Comparison of ENCODE assay signal across 23 cellular contexts in the genomic region with DNA sequence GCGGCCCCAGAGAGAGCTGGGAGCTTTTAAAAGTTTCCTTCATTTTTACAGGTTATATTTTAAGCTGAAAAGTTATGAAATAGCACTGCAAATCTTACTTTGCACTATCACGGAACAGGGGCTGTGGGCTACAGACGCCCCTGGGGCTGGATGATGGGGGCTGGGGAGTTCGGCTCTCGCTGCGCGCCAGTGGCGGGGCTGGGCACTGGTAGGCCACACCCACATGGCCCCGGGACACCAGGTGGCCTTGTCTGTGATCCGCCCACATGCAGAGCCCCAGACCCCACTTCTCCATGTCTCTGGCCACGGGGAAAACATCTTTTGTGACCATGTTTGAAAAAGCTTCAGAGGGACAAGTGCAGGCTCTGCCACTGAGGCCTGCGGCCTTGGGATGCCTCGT. TPM values are rescaled to one million over a fixed set of nuclear protein-coding genes. Genes with fewer than 3 reads are reported as not detected.
A peak's percentile ranks its signal among the peaks of the same experiment; 100 is the strongest.
DNase-seq lines count a peak whose midpoint lies in the region; ATAC-seq, FAIRE-seq and TF ChIP-seq lines count a peak whose summit lies in the region.
"Had no signal": no experiment of that assay in that cellular context is flagged by ENCODE, and none has a peak within 500 bp of the region (broad histone marks: within the 10 kb centered on the region; RNA-seq: fewer than 3 reads in every experiment).

No MANE protein-coding gene starts in this region.

- H3K27ac ChIP-seq in GM23338 (ENCODE audit: low read depth) (no peak overlapping the region), kidney (ENCODE audit: low read depth in 2 of 2, low read length in 2 of 2) (no peak overlapping the region), substantia nigra (ENCODE audit: low read depth, low read length, poor library complexity, severe bottlenecking) (peak overlapping the region; percentile 99)
- H3K27ac ChIP-seq: 22Rv1; A549; BLaER1 treated with 17β-estradiol and CSF1 and Interleukin-3, amounts not matched to agents 10 nM and 100 nM; C4-2B had no signal

- peaks cover 1% of the 10 kb centered on the region for H3K27me3 Mint-ChIP-seq in GM23338 (ENCODE audit: insufficient read depth, low read depth, poor library complexity)
- H3K27me3 Mint-ChIP-seq: B cell; CD4-positive, alpha-beta T cell had no signal

- peaks cover 2% of the 10 kb centered on the region; the same call in 1 of the 3 replicates for H3K9me3 Mint-ChIP-seq in GM23338
- H3K9me3 Mint-ChIP-seq: CD4-positive, alpha-beta T cell; CD8-positive, alpha-beta T cell had no signal

- FAIRE-seq in kidney (lab: Jason Lieb, UNC), result no peak
- FAIRE-seq: A549, D721Med, G401.6, GM12891, GM19239 had no signal

- H2AFZ ChIP-seq in GM23338, result no peak overlapping the region

- H3K36me3 Mint-ChIP-seq in GM23338 (ENCODE audit: low read depth), result no peaks in the 10 kb centered on the region; the same call in 2 of the 3 replicates

- no peak overlapping the region for H3K27ac Mint-ChIP-seq in GM23338
- H3K27ac Mint-ChIP-seq: B cell; CD4-positive, alpha-beta T cell; CD8-positive, alpha-beta T cell had no signal

- H3K4me2 ChIP-seq in GM23338, result no peak overlapping the region
- H3K4me2 ChIP-seq: A549; BLaER1 treated with 17β-estradiol and CSF1 and Interleukin-3, amounts not matched to agents 10 nM and 100 nM had no signal

- H3F3A ChIP-seq in GM23338 (replicated peaks; ENCODE audit: low read depth), result no peaks in the 10 kb centered on the region

- H3K9me2 ChIP-seq in GM23338 (ENCODE audit: insufficient read depth), result no peaks in the 10 kb centered on the region

- no peaks in the 10 kb centered on the region for H3K4me1 Mint-ChIP-seq in GM23338

- no peak for TF ChIP-seq CTCF in GM23338 (conservative IDR thresholded peaks at IDR 0.05; ENCODE audit: low read depth in 2 of 2)
- TF ChIP-seq CTCF in kidney (IDR thresholded peaks at IDR 0.05; ENCODE audit: borderline replicate concordance, extremely low read depth, insufficient read depth), result no peak

- DNase-seq in Right ventricle myocardium inferior (ENCODE audit: missing footprints) (peak; percentile 18), left cardiac atrium (no peak), GM23338 (ENCODE audit: low spot score) (no peak), kidney (peak; percentile 63), substantia nigra (lab: John Stamatoyannopoulos, UW) (no peak), NK-92 (lab: John Stamatoyannopoulos, UW; ENCODE audit: unreplicated experiment) (no peak), activated gamma-delta T cell (lab: John Stamatoyannopoulos, UW) (no peak)
- DNase-seq: AML-193; Caco-2; Calu3; CD4-positive, alpha-beta T cell; CD8-positive, alpha-beta T cell; DMS79 treated with DMSO at 0.1 percent for 48 hours; GF-D8 had no signal

- H3K9ac ChIP-seq in kidney (ENCODE audit: low read length in 2 of 2), result no peak overlapping the region
- H3K9ac ChIP-seq: BLaER1 treated with 17β-estradiol and CSF1 and Interleukin-3, amounts not matched to agents 10 nM and 100 nM had no signal

- H3K4me3 Mint-ChIP-seq in GM23338, result no peak overlapping the region
- H3K4me3 Mint-ChIP-seq: B cell; CD4-positive, alpha-beta T cell; CD8-positive, alpha-beta T cell had no signal

- no peaks in the 10 kb centered on the region for H3K36me3 ChIP-seq in GM23338 (ENCODE audit: insufficient read depth)
- no peaks in the 10 kb centered on the region for H3K36me3 ChIP-seq in kidney (ENCODE audit: control insufficient read depth in 1 of 2, insufficient read depth in 2 of 2, low read length in 2 of 2)

- H3K4me3 ChIP-seq in GM23338 (no peak overlapping the region), kidney (ENCODE audit: low read length in 2 of 2) (no peak overlapping the region)
- H3K4me3 ChIP-seq: A549; BLaER1 treated with 17β-estradiol and CSF1 and Interleukin-3, amounts not matched to agents 10 nM and 100 nM had no signal

- ATAC-seq in Right ventricle myocardium inferior (no peak), left cardiac atrium (no peak), GM23338 (peak; percentile 21; the same call in 2 of the 3 replicates)
- ATAC-seq: A549; CD8-positive, alpha-beta T cell had no signal

- H3K27me3 ChIP-seq in GM23338 (ENCODE audit: insufficient read depth), result no peaks in the 10 kb centered on the region

- intact Hi-C loops in Right ventricle myocardium inferior (cut with DNase I), result no loop called here
- intact Hi-C loops in left cardiac atrium (cut with DNase I), result no loop called here
- intact Hi-C loops in kidney (cut with DNase I), result no loop called here

- H4K20me1 ChIP-seq in GM23338 (replicated peaks; ENCODE audit: insufficient read depth), result no peaks in the 10 kb centered on the region

- H3K79me2 ChIP-seq in GM23338 (replicated peaks; ENCODE audit: insufficient read depth), result no peaks in the 10 kb centered on the region

- H3K4me1 ChIP-seq in GM23338 (ENCODE audit: insufficient read depth) (no peaks in the 10 kb centered on the region), kidney (ENCODE audit: control insufficient read depth in 1 of 2, insufficient read depth in 1 of 2, low read depth in 1 of 2, low read length in 2 of 2) (peaks cover 0 to 4% of the 10 kb centered on the region in 2 donors)
- H3K4me1 ChIP-seq: A549, Caco-2 had no signal

- H3K9me3 ChIP-seq in kidney (ENCODE audit: control insufficient read depth in 1 of 2, low read length in 2 of 2), result no peaks in the 10 kb centered on the region
- H3K9me3 ChIP-seq: A549; BLaER1 treated with 17β-estradiol and CSF1 and Interleukin-3, amounts not matched to agents 10 nM and 100 nM; Caco-2 had no signal

TF ChIP-seq in GM23338, 12 proteins besides CTCF, POLR2A, EP300 and RAD21 (continues in another document):
- no peak for TF ChIP-seq EZH2 (IDR thresholded peaks at IDR 0.05; ENCODE audit: low read depth, unreplicated experiment)
- TF ChIP-seq NANOG (IDR thresholded peaks at IDR 0.05; ENCODE audit: borderline replicate concordance), result no peak
- TF ChIP-seq, protein P1, sequence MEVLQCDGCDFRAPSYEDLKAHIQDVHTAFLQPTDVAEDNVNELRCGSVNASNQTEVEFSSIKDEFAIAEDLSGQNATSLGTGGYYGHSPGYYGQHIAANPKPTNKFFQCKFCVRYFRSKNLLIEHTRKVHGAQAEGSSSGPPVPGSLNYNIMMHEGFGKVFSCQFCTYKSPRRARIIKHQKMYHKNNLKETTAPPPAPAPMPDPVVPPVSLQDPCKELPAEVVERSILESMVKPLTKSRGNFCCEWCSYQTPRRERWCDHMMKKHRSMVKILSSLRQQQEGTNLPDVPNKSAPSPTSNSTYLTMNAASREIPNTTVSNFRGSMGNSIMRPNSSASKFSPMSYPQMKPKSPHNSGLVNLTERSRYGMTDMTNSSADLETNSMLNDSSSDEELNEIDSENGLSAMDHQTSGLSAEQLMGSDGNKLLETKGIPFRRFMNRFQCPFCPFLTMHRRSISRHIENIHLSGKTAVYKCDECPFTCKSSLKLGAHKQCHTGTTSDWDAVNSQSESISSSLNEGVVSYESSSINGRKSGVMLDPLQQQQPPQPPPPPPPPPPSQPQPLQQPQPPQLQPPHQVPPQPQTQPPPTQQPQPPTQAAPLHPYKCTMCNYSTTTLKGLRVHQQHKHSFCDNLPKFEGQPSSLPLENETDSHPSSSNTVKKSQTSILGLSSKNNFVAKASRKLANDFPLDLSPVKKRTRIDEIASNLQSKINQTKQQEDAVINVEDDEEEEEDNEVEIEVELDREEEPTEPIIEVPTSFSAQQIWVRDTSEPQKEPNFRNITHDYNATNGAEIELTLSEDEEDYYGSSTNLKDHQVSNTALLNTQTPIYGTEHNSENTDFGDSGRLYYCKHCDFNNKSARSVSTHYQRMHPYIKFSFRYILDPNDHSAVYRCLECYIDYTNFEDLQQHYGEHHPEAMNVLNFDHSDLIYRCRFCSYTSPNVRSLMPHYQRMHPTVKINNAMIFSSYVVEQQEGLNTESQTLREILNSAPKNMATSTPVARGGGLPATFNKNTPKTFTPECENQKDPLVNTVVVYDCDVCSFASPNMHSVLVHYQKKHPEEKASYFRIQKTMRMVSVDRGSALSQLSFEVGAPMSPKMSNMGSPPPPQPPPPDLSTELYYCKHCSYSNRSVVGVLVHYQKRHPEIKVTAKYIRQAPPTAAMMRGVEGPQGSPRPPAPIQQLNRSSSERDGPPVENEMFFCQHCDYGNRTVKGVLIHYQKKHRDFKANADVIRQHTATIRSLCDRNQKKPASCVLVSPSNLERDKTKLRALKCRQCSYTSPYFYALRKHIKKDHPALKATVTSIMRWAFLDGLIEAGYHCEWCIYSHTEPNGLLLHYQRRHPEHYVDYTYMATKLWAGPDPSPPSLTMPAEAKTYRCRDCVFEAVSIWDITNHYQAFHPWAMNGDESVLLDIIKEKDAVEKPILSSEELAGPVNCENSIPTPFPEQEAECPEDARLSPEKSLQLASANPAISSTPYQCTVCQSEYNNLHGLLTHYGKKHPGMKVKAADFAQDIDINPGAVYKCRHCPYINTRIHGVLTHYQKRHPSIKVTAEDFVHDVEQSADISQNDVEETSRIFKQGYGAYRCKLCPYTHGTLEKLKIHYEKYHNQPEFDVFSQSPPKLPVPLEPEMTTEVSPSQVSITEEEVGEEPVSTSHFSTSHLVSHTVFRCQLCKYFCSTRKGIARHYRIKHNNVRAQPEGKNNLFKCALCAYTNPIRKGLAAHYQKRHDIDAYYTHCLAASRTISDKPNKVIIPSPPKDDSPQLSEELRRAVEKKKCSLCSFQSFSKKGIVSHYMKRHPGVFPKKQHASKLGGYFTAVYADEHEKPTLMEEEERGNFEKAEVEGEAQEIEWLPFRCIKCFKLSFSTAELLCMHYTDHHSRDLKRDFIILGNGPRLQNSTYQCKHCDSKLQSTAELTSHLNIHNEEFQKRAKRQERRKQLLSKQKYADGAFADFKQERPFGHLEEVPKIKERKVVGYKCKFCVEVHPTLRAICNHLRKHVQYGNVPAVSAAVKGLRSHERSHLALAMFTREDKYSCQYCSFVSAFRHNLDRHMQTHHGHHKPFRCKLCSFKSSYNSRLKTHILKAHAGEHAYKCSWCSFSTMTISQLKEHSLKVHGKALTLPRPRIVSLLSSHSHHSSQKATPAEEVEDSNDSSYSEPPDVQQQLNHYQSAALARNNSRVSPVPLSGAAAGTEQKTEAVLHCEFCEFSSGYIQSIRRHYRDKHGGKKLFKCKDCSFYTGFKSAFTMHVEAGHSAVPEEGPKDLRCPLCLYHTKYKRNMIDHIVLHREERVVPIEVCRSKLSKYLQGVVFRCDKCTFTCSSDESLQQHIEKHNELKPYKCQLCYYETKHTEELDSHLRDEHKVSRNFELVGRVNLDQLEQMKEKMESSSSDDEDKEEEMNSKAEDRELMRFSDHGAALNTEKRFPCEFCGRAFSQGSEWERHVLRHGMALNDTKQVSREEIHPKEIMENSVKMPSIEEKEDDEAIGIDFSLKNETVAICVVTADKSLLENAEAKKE (CRISPR knock-in tag; IDR thresholded peaks at IDR 0.05), result no peak
- TF ChIP-seq EZH2phosphoT487 (IDR thresholded peaks at IDR 0.05; ENCODE audit: unreplicated experiment), result no peak

RNA-seq across cellular contexts. Expression of gene LMF1, which starts 54.4 kb away (rescaled TPM):
- total RNA-seq in Right ventricle myocardium inferior (8.1 TPM), left cardiac atrium (10 to 100 TPM; 11.9 to 12.0 TPM), kidney (28.6 TPM)
- total RNA-seq in GM23338 (2014; rRNA removed; shearing (Covaris generic)), result 2.9 and 10.1 TPM in 2 replicates
- polyA plus RNA-seq in GM23338 (2016; fragmentation: Nextera tagmentation; extraction: Ambion mirVana) (3.6 and 4.2 TPM in 2 replicates), kidney (ENCODE audit: insufficient read depth, low read depth, low replicate concordance) (15.4 TPM)

Comparison
In these comparisons a context has a peak if more than half of its experiments do, and no peak if none do; other contexts are left out.
1. DNase-seq: peak in Right ventricle myocardium inferior (single experiment) and kidney (single experiment); none in left cardiac atrium (single experiment), GM23338 (single experiment), substantia nigra (0 of 49), NK-92 (single experiment) and activated gamma-delta T cell (single experiment).